In the genomic region with DNA sequence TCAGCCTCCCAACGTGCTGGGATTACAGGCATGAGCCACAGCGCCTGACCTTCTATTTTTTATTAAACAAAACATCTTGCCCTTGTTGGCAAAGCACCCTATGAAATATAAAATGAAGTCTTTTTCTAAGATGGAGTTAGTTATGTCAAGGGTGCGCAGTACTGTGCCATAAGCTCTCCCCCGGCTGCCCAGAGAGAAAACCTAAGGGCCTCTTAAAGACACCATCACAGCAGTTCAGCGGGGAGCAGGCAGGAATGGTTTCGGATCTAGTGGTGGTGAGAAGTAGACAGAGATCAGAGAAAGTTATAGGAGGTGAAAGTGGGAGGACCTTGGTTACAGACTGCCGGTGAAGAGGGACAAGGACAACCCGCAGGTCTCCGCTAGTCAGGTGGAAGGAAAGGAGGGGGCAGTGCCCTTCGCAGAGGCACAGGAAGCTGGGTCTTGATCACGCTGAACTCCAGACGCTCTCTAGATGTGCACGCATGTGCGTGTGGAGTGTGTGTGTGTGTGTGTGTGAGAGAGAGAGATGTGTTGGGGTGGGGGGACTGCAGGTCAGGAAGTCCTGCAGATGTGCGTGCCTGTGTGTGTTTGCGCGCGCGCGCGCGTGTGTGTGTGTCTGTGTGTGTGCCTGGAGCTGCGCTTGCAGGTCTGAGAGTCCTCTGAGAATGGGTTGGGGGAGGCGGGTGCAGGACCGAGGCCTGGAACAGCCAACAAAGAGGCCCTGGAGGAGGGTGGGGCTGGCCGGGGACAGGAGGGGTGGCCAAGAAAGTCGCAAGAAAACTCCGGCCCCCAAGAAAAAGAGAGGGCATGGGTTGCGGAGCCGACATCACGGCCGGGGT, we compare ENCODE assay signal across 1 cellular context.
TF ChIP-seq lines count a peak whose summit lies in the region.

No MANE protein-coding gene starts in this region.

TF ChIP-seq in HepG2, 621 proteins besides CTCF, POLR2A, EP300 and RAD21 (continued from another document and continues in another):
- TF ChIP-seq, protein P1, sequence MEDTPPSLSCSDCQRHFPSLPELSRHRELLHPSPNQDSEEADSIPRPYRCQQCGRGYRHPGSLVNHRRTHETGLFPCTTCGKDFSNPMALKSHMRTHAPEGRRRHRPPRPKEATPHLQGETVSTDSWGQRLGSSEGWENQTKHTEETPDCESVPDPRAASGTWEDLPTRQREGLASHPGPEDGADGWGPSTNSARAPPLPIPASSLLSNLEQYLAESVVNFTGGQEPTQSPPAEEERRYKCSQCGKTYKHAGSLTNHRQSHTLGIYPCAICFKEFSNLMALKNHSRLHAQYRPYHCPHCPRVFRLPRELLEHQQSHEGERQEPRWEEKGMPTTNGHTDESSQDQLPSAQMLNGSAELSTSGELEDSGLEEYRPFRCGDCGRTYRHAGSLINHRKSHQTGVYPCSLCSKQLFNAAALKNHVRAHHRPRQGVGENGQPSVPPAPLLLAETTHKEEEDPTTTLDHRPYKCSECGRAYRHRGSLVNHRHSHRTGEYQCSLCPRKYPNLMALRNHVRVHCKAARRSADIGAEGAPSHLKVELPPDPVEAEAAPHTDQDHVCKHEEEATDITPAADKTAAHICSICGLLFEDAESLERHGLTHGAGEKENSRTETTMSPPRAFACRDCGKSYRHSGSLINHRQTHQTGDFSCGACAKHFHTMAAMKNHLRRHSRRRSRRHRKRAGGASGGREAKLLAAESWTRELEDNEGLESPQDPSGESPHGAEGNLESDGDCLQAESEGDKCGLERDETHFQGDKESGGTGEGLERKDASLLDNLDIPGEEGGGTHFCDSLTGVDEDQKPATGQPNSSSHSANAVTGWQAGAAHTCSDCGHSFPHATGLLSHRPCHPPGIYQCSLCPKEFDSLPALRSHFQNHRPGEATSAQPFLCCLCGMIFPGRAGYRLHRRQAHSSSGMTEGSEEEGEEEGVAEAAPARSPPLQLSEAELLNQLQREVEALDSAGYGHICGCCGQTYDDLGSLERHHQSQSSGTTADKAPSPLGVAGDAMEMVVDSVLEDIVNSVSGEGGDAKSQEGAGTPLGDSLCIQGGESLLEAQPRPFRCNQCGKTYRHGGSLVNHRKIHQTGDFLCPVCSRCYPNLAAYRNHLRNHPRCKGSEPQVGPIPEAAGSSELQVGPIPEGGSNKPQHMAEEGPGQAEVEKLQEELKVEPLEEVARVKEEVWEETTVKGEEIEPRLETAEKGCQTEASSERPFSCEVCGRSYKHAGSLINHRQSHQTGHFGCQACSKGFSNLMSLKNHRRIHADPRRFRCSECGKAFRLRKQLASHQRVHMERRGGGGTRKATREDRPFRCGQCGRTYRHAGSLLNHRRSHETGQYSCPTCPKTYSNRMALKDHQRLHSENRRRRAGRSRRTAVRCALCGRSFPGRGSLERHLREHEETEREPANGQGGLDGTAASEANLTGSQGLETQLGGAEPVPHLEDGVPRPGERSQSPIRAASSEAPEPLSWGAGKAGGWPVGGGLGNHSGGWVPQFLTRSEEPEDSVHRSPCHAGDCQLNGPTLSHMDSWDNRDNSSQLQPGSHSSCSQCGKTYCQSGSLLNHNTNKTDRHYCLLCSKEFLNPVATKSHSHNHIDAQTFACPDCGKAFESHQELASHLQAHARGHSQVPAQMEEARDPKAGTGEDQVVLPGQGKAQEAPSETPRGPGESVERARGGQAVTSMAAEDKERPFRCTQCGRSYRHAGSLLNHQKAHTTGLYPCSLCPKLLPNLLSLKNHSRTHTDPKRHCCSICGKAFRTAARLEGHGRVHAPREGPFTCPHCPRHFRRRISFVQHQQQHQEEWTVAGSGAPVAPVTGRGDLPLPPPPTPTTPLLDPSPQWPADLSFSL (CRISPR knock-in tag; IDR thresholded peaks at IDR 0.05) = peak; percentile 97
- TF ChIP-seq SRSF9 (IDR thresholded peaks at IDR 0.05; ENCODE audit: borderline replicate concordance, insufficient read depth, low read depth, low read length, poor library complexity, severe bottlenecking) = no peak
- 0 out of 2 replicates have a peak, but pooled peaks have one; percentile 47 for TF ChIP-seq ZFP41 (CRISPR knock-in tag; IDR thresholded peaks at IDR 0.05; ENCODE audit: borderline replicate concordance)
- TF ChIP-seq, protein P2, sequence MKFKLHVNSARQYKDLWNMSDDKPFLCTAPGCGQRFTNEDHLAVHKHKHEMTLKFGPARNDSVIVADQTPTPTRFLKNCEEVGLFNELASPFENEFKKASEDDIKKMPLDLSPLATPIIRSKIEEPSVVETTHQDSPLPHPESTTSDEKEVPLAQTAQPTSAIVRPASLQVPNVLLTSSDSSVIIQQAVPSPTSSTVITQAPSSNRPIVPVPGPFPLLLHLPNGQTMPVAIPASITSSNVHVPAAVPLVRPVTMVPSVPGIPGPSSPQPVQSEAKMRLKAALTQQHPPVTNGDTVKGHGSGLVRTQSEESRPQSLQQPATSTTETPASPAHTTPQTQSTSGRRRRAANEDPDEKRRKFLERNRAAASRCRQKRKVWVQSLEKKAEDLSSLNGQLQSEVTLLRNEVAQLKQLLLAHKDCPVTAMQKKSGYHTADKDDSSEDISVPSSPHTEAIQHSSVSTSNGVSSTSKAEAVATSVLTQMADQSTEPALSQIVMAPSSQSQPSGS (CRISPR knock-in tag; IDR thresholded peaks at IDR 0.05) = 0 out of 2 replicates have a peak, but pooled peaks have one; percentile 27
- TF ChIP-seq, protein P3, sequence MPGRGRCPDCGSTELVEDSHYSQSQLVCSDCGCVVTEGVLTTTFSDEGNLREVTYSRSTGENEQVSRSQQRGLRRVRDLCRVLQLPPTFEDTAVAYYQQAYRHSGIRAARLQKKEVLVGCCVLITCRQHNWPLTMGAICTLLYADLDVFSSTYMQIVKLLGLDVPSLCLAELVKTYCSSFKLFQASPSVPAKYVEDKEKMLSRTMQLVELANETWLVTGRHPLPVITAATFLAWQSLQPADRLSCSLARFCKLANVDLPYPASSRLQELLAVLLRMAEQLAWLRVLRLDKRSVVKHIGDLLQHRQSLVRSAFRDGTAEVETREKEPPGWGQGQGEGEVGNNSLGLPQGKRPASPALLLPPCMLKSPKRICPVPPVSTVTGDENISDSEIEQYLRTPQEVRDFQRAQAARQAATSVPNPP (CRISPR knock-in tag; IDR thresholded peaks at IDR 0.05) = no peak
- TF ChIP-seq, protein P4, sequence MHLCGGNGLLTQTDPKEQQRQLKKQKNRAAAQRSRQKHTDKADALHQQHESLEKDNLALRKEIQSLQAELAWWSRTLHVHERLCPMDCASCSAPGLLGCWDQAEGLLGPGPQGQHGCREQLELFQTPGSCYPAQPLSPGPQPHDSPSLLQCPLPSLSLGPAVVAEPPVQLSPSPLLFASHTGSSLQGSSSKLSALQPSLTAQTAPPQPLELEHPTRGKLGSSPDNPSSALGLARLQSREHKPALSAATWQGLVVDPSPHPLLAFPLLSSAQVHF (CRISPR knock-in tag; IDR thresholded peaks at IDR 0.05) = no peak
- TF ChIP-seq THYN1 (CRISPR knock-in tag; IDR thresholded peaks at IDR 0.05; ENCODE audit: borderline replicate concordance, low read depth) = no peak
- no peak for TF ChIP-seq ZNF749 (CRISPR knock-in tag; IDR thresholded peaks at IDR 0.05; ENCODE audit: borderline replicate concordance)
- TF ChIP-seq NR1H2 (CRISPR knock-in tag; IDR thresholded peaks at IDR 0.05; ENCODE audit: borderline replicate concordance, low read depth) = no peak
- TF ChIP-seq, protein P5, sequence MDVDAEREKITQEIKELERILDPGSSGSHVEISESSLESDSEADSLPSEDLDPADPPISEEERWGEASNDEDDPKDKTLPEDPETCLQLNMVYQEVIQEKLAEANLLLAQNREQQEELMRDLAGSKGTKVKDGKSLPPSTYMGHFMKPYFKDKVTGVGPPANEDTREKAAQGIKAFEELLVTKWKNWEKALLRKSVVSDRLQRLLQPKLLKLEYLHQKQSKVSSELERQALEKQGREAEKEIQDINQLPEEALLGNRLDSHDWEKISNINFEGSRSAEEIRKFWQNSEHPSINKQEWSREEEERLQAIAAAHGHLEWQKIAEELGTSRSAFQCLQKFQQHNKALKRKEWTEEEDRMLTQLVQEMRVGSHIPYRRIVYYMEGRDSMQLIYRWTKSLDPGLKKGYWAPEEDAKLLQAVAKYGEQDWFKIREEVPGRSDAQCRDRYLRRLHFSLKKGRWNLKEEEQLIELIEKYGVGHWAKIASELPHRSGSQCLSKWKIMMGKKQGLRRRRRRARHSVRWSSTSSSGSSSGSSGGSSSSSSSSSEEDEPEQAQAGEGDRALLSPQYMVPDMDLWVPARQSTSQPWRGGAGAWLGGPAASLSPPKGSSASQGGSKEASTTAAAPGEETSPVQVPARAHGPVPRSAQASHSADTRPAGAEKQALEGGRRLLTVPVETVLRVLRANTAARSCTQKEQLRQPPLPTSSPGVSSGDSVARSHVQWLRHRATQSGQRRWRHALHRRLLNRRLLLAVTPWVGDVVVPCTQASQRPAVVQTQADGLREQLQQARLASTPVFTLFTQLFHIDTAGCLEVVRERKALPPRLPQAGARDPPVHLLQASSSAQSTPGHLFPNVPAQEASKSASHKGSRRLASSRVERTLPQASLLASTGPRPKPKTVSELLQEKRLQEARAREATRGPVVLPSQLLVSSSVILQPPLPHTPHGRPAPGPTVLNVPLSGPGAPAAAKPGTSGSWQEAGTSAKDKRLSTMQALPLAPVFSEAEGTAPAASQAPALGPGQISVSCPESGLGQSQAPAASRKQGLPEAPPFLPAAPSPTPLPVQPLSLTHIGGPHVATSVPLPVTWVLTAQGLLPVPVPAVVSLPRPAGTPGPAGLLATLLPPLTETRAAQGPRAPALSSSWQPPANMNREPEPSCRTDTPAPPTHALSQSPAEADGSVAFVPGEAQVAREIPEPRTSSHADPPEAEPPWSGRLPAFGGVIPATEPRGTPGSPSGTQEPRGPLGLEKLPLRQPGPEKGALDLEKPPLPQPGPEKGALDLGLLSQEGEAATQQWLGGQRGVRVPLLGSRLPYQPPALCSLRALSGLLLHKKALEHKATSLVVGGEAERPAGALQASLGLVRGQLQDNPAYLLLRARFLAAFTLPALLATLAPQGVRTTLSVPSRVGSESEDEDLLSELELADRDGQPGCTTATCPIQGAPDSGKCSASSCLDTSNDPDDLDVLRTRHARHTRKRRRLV (CRISPR knock-in tag; IDR thresholded peaks at IDR 0.05) = 0 out of 2 replicates have a peak, but pooled peaks have one; percentile 33
- peak; percentile 90 for TF ChIP-seq SAP130 (CRISPR knock-in tag; IDR thresholded peaks at IDR 0.05; ENCODE audit: low read depth)
- no peak for TF ChIP-seq MTF2 (CRISPR knock-in tag; IDR thresholded peaks at IDR 0.05; ENCODE audit: borderline replicate concordance)
- no peak for TF ChIP-seq EHMT2 (IDR thresholded peaks at IDR 0.05; ENCODE audit: borderline replicate concordance, low read depth, low read length)
- TF ChIP-seq PAX8 (CRISPR knock-in tag; IDR thresholded peaks at IDR 0.05; ENCODE audit: borderline replicate concordance) = no peak
- TF ChIP-seq, protein P6, sequence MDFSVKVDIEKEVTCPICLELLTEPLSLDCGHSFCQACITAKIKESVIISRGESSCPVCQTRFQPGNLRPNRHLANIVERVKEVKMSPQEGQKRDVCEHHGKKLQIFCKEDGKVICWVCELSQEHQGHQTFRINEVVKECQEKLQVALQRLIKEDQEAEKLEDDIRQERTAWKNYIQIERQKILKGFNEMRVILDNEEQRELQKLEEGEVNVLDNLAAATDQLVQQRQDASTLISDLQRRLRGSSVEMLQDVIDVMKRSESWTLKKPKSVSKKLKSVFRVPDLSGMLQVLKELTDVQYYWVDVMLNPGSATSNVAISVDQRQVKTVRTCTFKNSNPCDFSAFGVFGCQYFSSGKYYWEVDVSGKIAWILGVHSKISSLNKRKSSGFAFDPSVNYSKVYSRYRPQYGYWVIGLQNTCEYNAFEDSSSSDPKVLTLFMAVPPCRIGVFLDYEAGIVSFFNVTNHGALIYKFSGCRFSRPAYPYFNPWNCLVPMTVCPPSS (IDR thresholded peaks at IDR 0.05) = no peak
- TF ChIP-seq, protein P7, sequence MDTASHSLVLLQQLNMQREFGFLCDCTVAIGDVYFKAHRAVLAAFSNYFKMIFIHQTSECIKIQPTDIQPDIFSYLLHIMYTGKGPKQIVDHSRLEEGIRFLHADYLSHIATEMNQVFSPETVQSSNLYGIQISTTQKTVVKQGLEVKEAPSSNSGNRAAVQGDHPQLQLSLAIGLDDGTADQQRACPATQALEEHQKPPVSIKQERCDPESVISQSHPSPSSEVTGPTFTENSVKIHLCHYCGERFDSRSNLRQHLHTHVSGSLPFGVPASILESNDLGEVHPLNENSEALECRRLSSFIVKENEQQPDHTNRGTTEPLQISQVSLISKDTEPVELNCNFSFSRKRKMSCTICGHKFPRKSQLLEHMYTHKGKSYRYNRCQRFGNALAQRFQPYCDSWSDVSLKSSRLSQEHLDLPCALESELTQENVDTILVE (CRISPR knock-in tag; IDR thresholded peaks at IDR 0.05) = no peak
- TF ChIP-seq ZSCAN21 (CRISPR knock-in tag; IDR thresholded peaks at IDR 0.05; ENCODE audit: borderline replicate concordance) = peak; percentile 68; the same call in 1 of the 2 replicates
- TF ChIP-seq, protein P8, sequence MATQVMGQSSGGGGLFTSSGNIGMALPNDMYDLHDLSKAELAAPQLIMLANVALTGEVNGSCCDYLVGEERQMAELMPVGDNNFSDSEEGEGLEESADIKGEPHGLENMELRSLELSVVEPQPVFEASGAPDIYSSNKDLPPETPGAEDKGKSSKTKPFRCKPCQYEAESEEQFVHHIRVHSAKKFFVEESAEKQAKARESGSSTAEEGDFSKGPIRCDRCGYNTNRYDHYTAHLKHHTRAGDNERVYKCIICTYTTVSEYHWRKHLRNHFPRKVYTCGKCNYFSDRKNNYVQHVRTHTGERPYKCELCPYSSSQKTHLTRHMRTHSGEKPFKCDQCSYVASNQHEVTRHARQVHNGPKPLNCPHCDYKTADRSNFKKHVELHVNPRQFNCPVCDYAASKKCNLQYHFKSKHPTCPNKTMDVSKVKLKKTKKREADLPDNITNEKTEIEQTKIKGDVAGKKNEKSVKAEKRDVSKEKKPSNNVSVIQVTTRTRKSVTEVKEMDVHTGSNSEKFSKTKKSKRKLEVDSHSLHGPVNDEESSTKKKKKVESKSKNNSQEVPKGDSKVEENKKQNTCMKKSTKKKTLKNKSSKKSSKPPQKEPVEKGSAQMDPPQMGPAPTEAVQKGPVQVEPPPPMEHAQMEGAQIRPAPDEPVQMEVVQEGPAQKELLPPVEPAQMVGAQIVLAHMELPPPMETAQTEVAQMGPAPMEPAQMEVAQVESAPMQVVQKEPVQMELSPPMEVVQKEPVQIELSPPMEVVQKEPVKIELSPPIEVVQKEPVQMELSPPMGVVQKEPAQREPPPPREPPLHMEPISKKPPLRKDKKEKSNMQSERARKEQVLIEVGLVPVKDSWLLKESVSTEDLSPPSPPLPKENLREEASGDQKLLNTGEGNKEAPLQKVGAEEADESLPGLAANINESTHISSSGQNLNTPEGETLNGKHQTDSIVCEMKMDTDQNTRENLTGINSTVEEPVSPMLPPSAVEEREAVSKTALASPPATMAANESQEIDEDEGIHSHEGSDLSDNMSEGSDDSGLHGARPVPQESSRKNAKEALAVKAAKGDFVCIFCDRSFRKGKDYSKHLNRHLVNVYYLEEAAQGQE (IDR thresholded peaks at IDR 0.05; ENCODE audit: borderline replicate concordance in 1 of 2, low read depth in 1 of 2, low read length in 2 of 2) = no peak; a peak in 1 of 4 replicates
- no peak for TF ChIP-seq PAF1 (CRISPR knock-in tag; IDR thresholded peaks at IDR 0.05)
- TF ChIP-seq ZNF335 (CRISPR knock-in tag; IDR thresholded peaks at IDR 0.05) = peak; percentile 78; the same call in 1 of the 2 replicates
- TF ChIP-seq, protein P9, sequence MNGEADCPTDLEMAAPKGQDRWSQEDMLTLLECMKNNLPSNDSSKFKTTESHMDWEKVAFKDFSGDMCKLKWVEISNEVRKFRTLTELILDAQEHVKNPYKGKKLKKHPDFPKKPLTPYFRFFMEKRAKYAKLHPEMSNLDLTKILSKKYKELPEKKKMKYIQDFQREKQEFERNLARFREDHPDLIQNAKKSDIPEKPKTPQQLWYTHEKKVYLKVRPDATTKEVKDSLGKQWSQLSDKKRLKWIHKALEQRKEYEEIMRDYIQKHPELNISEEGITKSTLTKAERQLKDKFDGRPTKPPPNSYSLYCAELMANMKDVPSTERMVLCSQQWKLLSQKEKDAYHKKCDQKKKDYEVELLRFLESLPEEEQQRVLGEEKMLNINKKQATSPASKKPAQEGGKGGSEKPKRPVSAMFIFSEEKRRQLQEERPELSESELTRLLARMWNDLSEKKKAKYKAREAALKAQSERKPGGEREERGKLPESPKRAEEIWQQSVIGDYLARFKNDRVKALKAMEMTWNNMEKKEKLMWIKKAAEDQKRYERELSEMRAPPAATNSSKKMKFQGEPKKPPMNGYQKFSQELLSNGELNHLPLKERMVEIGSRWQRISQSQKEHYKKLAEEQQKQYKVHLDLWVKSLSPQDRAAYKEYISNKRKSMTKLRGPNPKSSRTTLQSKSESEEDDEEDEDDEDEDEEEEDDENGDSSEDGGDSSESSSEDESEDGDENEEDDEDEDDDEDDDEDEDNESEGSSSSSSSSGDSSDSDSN (CRISPR knock-in tag; IDR thresholded peaks at IDR 0.05) = peak; percentile 69
